Comparison of ENCODE assay signal across 23 cellular contexts in the genomic region with DNA sequence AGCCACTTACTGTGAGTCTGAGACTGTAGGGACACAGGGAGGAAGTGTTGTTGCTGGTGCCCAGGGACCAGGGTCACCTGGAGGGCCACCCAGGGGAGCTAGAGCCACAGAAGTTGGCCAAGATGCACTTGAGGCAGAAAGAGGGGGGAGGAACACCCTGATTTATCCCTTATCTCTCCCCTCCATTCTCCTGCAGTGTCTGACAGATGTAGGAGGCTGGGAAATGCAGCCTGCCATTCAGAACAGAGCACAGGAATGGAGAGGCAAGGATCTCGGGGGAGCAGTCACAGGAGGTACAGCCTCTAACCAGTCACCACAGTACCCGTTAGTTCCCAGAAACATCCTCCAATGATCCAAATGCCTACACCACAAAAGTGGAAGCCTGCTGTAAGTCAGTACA.
DNase-seq lines count a peak whose midpoint lies in the region; ATAC-seq, FAIRE-seq and TF ChIP-seq lines count a peak whose summit lies in the region.
"Had no signal": no experiment of that assay in that cellular context is flagged by ENCODE, and none has a peak within 500 bp of the region (broad histone marks: within the 10 kb centered on the region; RNA-seq: fewer than 3 reads in every experiment).

No MANE protein-coding gene starts in this region.

- H3K9me1 ChIP-seq in IMR-90 (ENCODE audit: insufficient read depth, low read length): peaks cover 3% of the 10 kb centered on the region; the same call in 1 of the 2 replicates

- dilution Hi-C loops in IMR-90 (cut with HindIII; ENCODE audit: low sequenced_read_pairs, unreplicated experiment): no loop called here

- CTCF ChIA-PET in HepG2 (lab: Yijun Ruan, JAX; ENCODE audit: low intra/inter-chr PET ratio, low total read pairs): no interaction called here
- CTCF ChIA-PET in IMR-90 (lab: Yijun Ruan, JAX): no interaction called here
- CTCF ChIA-PET in H1 (lab: Charles Lee; ENCODE audit: partially characterized antibody): interaction anchor here (0.9 to 1.1 kb wide), 2 partner anchors 10 to 172 kb away, joined by 3 to 5 read pairs; no protein-coding TSS in a partner anchor

- H2BK20ac ChIP-seq in IMR-90 (ENCODE audit: low read depth, low read length): no peak overlapping the region
- no peak overlapping the region for H2BK20ac ChIP-seq in H1 (ENCODE audit: low read length)

- H3K4me3 ChIP-seq in HepG2 (replicated peaks in 1 of 3; ENCODE audit: insufficient read depth in 1 of 3, low read depth in 2 of 3, low read length in 3 of 3) (no peak overlapping the region), right lobe of liver (no peak overlapping the region), IMR-90 (ENCODE audit: insufficient read depth, low read depth, low read length) (no peak overlapping the region), H1 (ENCODE audit: extremely low read depth in 1 of 4, insufficient read depth in 2 of 4, low read depth in 3 of 4, low read length in 4 of 4) (no peak overlapping the region), tibial artery (no peak overlapping the region)
- H3K4me3 ChIP-seq: A549 had no signal

- H3K56ac ChIP-seq in IMR-90 (ENCODE audit: extremely low read depth, insufficient read depth, low read length) (no peak overlapping the region), H1 (replicated peaks; ENCODE audit: insufficient read length, low read depth, low read length) (no peak overlapping the region)

- H3K4me2 ChIP-seq in HepG2 (ENCODE audit: low read depth, low read length) (no peak overlapping the region), IMR-90 (ENCODE audit: low read depth, low read length) (no peak overlapping the region), H1 (ENCODE audit: insufficient read depth in 1 of 2, low read depth in 2 of 2, low read length in 2 of 2) (no peak overlapping the region)
- H3K4me2 ChIP-seq: A549 had no signal

- H2AFZ ChIP-seq in HepG2 (ENCODE audit: low read length) (no peak overlapping the region), IMR-90 (replicated peaks; ENCODE audit: low read length, poor library complexity) (peak overlapping the region; percentile 66), H1 (ENCODE audit: low read length) (peak overlapping the region; percentile 71; the same call in 1 of the 2 replicates)

- no peak overlapping the region for H2BK120ac ChIP-seq in IMR-90 (ENCODE audit: low read depth, low read length)
- H2BK120ac ChIP-seq in H1 (replicated peaks; ENCODE audit: low read depth, low read length): no peak overlapping the region

- H3K9me3 ChIP-seq in HepG2 (ENCODE audit: low read length) (no peaks in the 10 kb centered on the region), right lobe of liver (no peaks in the 10 kb centered on the region), IMR-90 (ENCODE audit: control insufficient read depth, insufficient read depth, low read length) (no peaks in the 10 kb centered on the region), H1 (ENCODE audit: insufficient read depth in 2 of 2, low read depth in 1 of 2, low read length in 1 of 2) (no peaks in the 10 kb centered on the region), tibial artery (no peaks in the 10 kb centered on the region)
- H3K9me3 ChIP-seq: A549, BE2C, Caco-2 had no signal

- no peaks in the 10 kb centered on the region for H3K23me2 ChIP-seq in H1 (ENCODE audit: low read depth, low read length)

- peak overlapping the region; percentile 17 for H2BK5ac ChIP-seq in IMR-90 (ENCODE audit: low read depth, low read length, poor library complexity, severe bottlenecking)
- H2BK5ac ChIP-seq in H1 (ENCODE audit: low read depth, low read length): no peak overlapping the region

- no peak overlapping the region for H3K27ac ChIP-seq in HepG2 (ENCODE audit: extremely low read length, insufficient read depth, low read length)
- H3K27ac ChIP-seq in right lobe of liver: no peak overlapping the region
- H3K27ac ChIP-seq in IMR-90 (ENCODE audit: insufficient read depth, low read length): no peak overlapping the region
- no peak overlapping the region for H3K27ac ChIP-seq in H1 (ENCODE audit: low read depth, low read length)
- H3K27ac ChIP-seq in tibial artery: no peak overlapping the region
- H3K27ac ChIP-seq: A549, C4-2B had no signal

- H3K9ac ChIP-seq in HepG2 (ENCODE audit: insufficient read depth, low read depth, low read length): no peak overlapping the region
- H3K9ac ChIP-seq in IMR-90 (ENCODE audit: low read depth, low read length): no peak overlapping the region
- H3K9ac ChIP-seq in H1 (replicated peaks in 1 of 4; ENCODE audit: extremely low read depth in 1 of 4, low read depth in 3 of 4, low read length in 3 of 4): no peak overlapping the region; a peak in 1 of 7 replicates

- H3K79me1 ChIP-seq in IMR-90 (ENCODE audit: low read depth in 1 of 2, low read length in 2 of 2): no peaks in the 10 kb centered on the region
- no peaks in the 10 kb centered on the region for H3K79me1 ChIP-seq in H1 (ENCODE audit: low read depth, low read length)

- H3K14ac ChIP-seq in IMR-90 (replicated peaks; ENCODE audit: low read depth, low read length) (no peak overlapping the region), H1 (ENCODE audit: insufficient read length) (no peak overlapping the region)

- TF ChIP-seq POLR2A in HepG2 (IDR thresholded peaks at IDR 0.05; ENCODE audit: insufficient read depth in 1 of 2, low read depth in 2 of 2, low read length in 2 of 2) (no peak), right lobe of liver (IDR thresholded peaks at IDR 0.05) (no peak), IMR-90 (IDR thresholded peaks at IDR 0.05; ENCODE audit: low read depth, low read length) (no peak), H1 (IDR thresholded peaks at IDR 0.05; ENCODE audit: control extremely low read depth in 1 of 2, low read depth in 2 of 2, low read length in 2 of 2) (no peak)

- POLR2A ChIA-PET in HepG2 (lab: Yijun Ruan, JAX): no interaction called here
- POLR2A ChIA-PET in IMR-90 (lab: Charles Lee; ENCODE audit: unreplicated experiment): no interaction called here
- POLR2A ChIA-PET in H1 (lab: Charles Lee; ENCODE audit: partially characterized antibody): no interaction called here

- H3K4me1 ChIP-seq in HepG2 (ENCODE audit: insufficient read depth, low read length) (no peaks in the 10 kb centered on the region), right lobe of liver (no peaks in the 10 kb centered on the region), IMR-90 (ENCODE audit: control insufficient read depth, insufficient read depth, low read length) (peaks cover 6% of the 10 kb centered on the region), H1 (replicated peaks in 1 of 4; ENCODE audit: control insufficient read depth in 3 of 4, insufficient read depth in 4 of 4, low read length in 3 of 4) (no peaks in the 10 kb centered on the region), tibial artery (peaks cover 0 to 17% (median 0%) of the 10 kb centered on the region in 4 donors)
- H3K4me1 ChIP-seq: A549, BE2C had no signal

- no peak overlapping the region for H2BK12ac ChIP-seq in H1 (ENCODE audit: low read depth, low read length)

- H4K91ac ChIP-seq in IMR-90 (ENCODE audit: insufficient read depth, low read depth, low read length): no peak overlapping the region; the same call in 1 of the 2 replicates
- H4K91ac ChIP-seq in H1 (replicated peaks; ENCODE audit: insufficient read length, low read length): no peak overlapping the region

- H2AK5ac ChIP-seq in IMR-90 (ENCODE audit: low read depth, low read length) (no peak overlapping the region), H1 (ENCODE audit: low read depth, low read length) (no peak overlapping the region)

- H4K20me1 ChIP-seq in HepG2 (ENCODE audit: insufficient read depth, low read length): no peaks in the 10 kb centered on the region
- H4K20me1 ChIP-seq in IMR-90 (ENCODE audit: insufficient read depth, low read length): no peaks in the 10 kb centered on the region
- no peaks in the 10 kb centered on the region for H4K20me1 ChIP-seq in H1 (replicated peaks in 1 of 2; ENCODE audit: control insufficient read depth in 1 of 2, insufficient read depth in 2 of 2, low read length in 2 of 2)

- 88% methylated on average over 2 of the region's 2 CpGs for WGBS in HepG2 (ENCODE audit: low lambda C conversion rate)
- WGBS in right lobe of liver (ENCODE audit: insufficient coverage, low coverage, low lambda C conversion rate, missing lambda C conversion rate): 92% methylated on average over 2 of the region's 2 CpGs
- no CpG with 5 or more reads among the region's 2 CpGs for WGBS in IMR-90 (ENCODE audit: extremely low coverage in 2 of 2, insufficient read length in 1 of 2), 2 experiments
- WGBS in H1 (ENCODE audit: extremely low coverage in 1 of 2, insufficient coverage in 1 of 2, insufficient read length in 1 of 2, insufficient replicate concordance in 2 of 2, low coverage in 1 of 2, low lambda C conversion rate in 2 of 2, missing lambda C conversion rate in 1 of 2), 2 experiments: 83% methylated on average over 2 of the region's 2 CpGs; no CpG with 5 or more reads in 1 of the 2 experiments

- H4K8ac ChIP-seq in IMR-90 (ENCODE audit: low read depth in 2 of 2, low read length in 2 of 2) (no peak overlapping the region), H1 (ENCODE audit: extremely low read depth, insufficient read depth, low read length) (no peak overlapping the region)

- no TSS peak for BruUV-seq in HepG2 (replicated peaks; lab: Mats Ljungman, UMichigan)
- BruUV-seq in IMR-90 (replicated peaks; lab: Mats Ljungman, UMichigan): no TSS peak

- ATAC-seq in HepG2: peak; percentile 31; the same call in 2 of the 3 replicates
- ATAC-seq in right lobe of liver: no peak
- no peak for ATAC-seq in IMR-90 (ENCODE audit: low read depth)
- ATAC-seq in GM21717 (IDR thresholded peaks at IDR 0.05; ENCODE audit: unreplicated experiment): no peak
- ATAC-seq: A549; CD8-positive, alpha-beta T cell had no signal

- no peak overlapping the region for H2AK9ac ChIP-seq in IMR-90 (replicated peaks; ENCODE audit: low read depth, low read length, poor library complexity)

- H3K27me3 ChIP-seq in HepG2 (ENCODE audit: control insufficient read depth in 1 of 2, insufficient read depth in 2 of 2, low read length in 2 of 2) (no peaks in the 10 kb centered on the region), right lobe of liver (no peaks in the 10 kb centered on the region), IMR-90 (ENCODE audit: control insufficient read depth, insufficient read depth, low read length) (no peaks in the 10 kb centered on the region), H1 (replicated peaks in 1 of 4; ENCODE audit: control insufficient read depth in 3 of 4, extremely low read depth in 1 of 4, insufficient read depth in 3 of 4, low read length in 3 of 4) (no peaks in the 10 kb centered on the region), tibial artery (no peaks in the 10 kb centered on the region)
- H3K27me3 ChIP-seq: BE2C had no signal

- peaks cover 0 to 34% of the 10 kb centered on the region in 2 experiments; a peak in 3 of 5 replicates for H3K36me3 ChIP-seq in HepG2 (replicated peaks in 1 of 2; ENCODE audit: control insufficient read depth in 1 of 2, insufficient read depth in 2 of 2, low read length in 2 of 2)
- no peaks in the 10 kb centered on the region for H3K36me3 ChIP-seq in right lobe of liver
- peaks cover 3% of the 10 kb centered on the region; the same call in 1 of the 2 replicates for H3K36me3 ChIP-seq in IMR-90 (ENCODE audit: control insufficient read depth, insufficient read depth, low read length)
- H3K36me3 ChIP-seq in H1 (ENCODE audit: control insufficient read depth in 2 of 4, insufficient read depth in 4 of 4, low read length in 3 of 4): no peaks in the 10 kb centered on the region
- H3K36me3 ChIP-seq in tibial artery: no peaks in the 10 kb centered on the region

- H3K79me2 ChIP-seq in HepG2 (ENCODE audit: insufficient read depth, low read length) (no peaks in the 10 kb centered on the region), H1 (ENCODE audit: control insufficient read depth in 1 of 2, insufficient read depth in 2 of 2, low read length in 2 of 2) (no peaks in the 10 kb centered on the region)

- TF ChIP-seq RAD21 in HepG2 (CRISPR knock-in tag; IDR thresholded peaks at IDR 0.05) (no peak), IMR-90 (IDR thresholded peaks at IDR 0.05; ENCODE audit: low read length) (no peak), H1 (IDR thresholded peaks at IDR 0.05 in 1 of 2, conservative IDR thresholded peaks at IDR 0.05 in 1 of 2; ENCODE audit: low read depth in 2 of 2, low read length in 2 of 2) (no peak)

- TF ChIP-seq CTCF in HepG2 (CRISPR knock-in tag; IDR thresholded peaks at IDR 0.05): no peak
- no peak for TF ChIP-seq CTCF in right lobe of liver (IDR thresholded peaks at IDR 0.05)
- no peak for TF ChIP-seq CTCF in IMR-90 (conservative IDR thresholded peaks at IDR 0.05; ENCODE audit: low read depth, low read length)
- TF ChIP-seq CTCF in H1 (IDR thresholded peaks at IDR 0.05; ENCODE audit: control extremely low read depth in 1 of 3, insufficient read depth in 1 of 3, low read depth in 1 of 3, low read length in 3 of 3): no peak
- TF ChIP-seq CTCF in tibial artery (IDR thresholded peaks at IDR 0.05): no peak

- no peak overlapping the region for H2BK15ac ChIP-seq in IMR-90 (ENCODE audit: low read depth, low read length)
- H2BK15ac ChIP-seq in H1 (ENCODE audit: low read length): no peak overlapping the region

- H3K23ac ChIP-seq in IMR-90 (ENCODE audit: low read depth, low read length): no peak overlapping the region
- no peak overlapping the region for H3K23ac ChIP-seq in H1 (ENCODE audit: insufficient read length)

- H3K18ac ChIP-seq in IMR-90 (ENCODE audit: low read depth, low read length): peak overlapping the region; percentile 64; the same call in 1 of the 2 replicates
- H3K18ac ChIP-seq in H1 (ENCODE audit: extremely low read depth, low read length): no peak overlapping the region

- no peak for FAIRE-seq in HepG2 (lab: Jason Lieb, UNC)
- no peak for FAIRE-seq in H1 (lab: Jason Lieb, UNC)
- FAIRE-seq: A549, G401.6, GM12892 had no signal

- no peak for DNase-seq in HepG2 (ENCODE audit: low spot score)
- no peak for DNase-seq in right lobe of liver
- no peak for DNase-seq in IMR-90
- no peak for DNase-seq in H1 (ENCODE audit: low read depth in 1 of 2, low spot score in 2 of 2)
- no peak for DNase-seq in tibial artery
- DNase-seq in cerebellar nuclear complex (lab: John Stamatoyannopoulos, UW): no peak
- DNase-seq: 8988T; ACHN; AML-193; BE2C; Caco-2; CD4-positive, CD25-positive, alpha-beta regulatory T cell; CD8-positive, alpha-beta T cell; DMS153; DND-41; GOT3; H7; HCEC 1CT had no signal

- intact Hi-C loops in HepG2 (cut with micrococcal nuclease; ENCODE audit: unreplicated experiment) (no loop called here), right lobe of liver (cut with DNase I) (no loop called here), IMR-90 (cut with micrococcal nuclease) (no loop called here), tibial artery (cut with DNase I; ENCODE audit: low total_unique reads) (no loop called here)

- TF ChIP-seq EP300 in HepG2 (IDR thresholded peaks at IDR 0.05; ENCODE audit: low read depth in 2 of 2, low read length in 2 of 2): no peak
- no peak for TF ChIP-seq EP300 in HepG2 (CRISPR knock-in tag; IDR thresholded peaks at IDR 0.05; ENCODE audit: borderline replicate concordance)
- no peak for TF ChIP-seq EP300 in H1 (IDR thresholded peaks at IDR 0.05; ENCODE audit: borderline replicate concordance in 1 of 2, low read depth in 2 of 2, low read length in 2 of 2)

- peak overlapping the region; percentile 62; the same call in 1 of the 2 replicates for H4K5ac ChIP-seq in IMR-90 (ENCODE audit: low read depth, low read length)
- no peak overlapping the region for H4K5ac ChIP-seq in H1 (ENCODE audit: insufficient read length, low read depth, low read length)

- in situ Hi-C loops in HepG2 (cut with HindIII; ENCODE audit: extremely low pct_ligation_motif_present, low pct_unique_long_range_greater_than_20kb) (no loop called here), IMR-90 (cut with MboI; ENCODE audit: low sequenced_read_pairs) (no loop called here)

- H3K4ac ChIP-seq in IMR-90 (ENCODE audit: low read depth, low read length): no peak overlapping the region
- H3K4ac ChIP-seq in H1 (replicated peaks; ENCODE audit: insufficient read length, low read depth, low read length): no peak overlapping the region
